8 cellular contexts compared by ENCODE assay signal in genomic region chr20:32190608-32191415, GRCh38. TPM values are rescaled to one million over a fixed set of nuclear protein-coding genes. Genes with fewer than 3 reads are reported as not detected.
DNase-seq lines count a peak whose midpoint lies in the region; ATAC-seq and TF ChIP-seq lines count a peak whose summit lies in the region.

No MANE protein-coding gene starts in this region.

- H3K4me3 Mint-ChIP-seq in CD14-positive monocyte (peak overlapping the region; percentile 82 to 88), nephron (peak overlapping the region; percentile 85 to 87 (median 86))
- H3K4me3 Mint-ChIP-seq in dendritic cell treated with granulocyte-macrophage colony-stimulating factor and Interleukin-4, amounts not matched to agents 40 ng/mL and 50 ng/mL, for 4 days, result peak overlapping the region; percentile 64

- peaks cover 30% of the 10 kb centered on the region for H3K4me1 Mint-ChIP-seq in CD14-positive monocyte
- H3K4me1 Mint-ChIP-seq in dendritic cell treated with granulocyte-macrophage colony-stimulating factor and Interleukin-4, amounts not matched to agents 40 ng/mL and 50 ng/mL, for 4 days (ENCODE audit: low read depth), result peaks cover 33% of the 10 kb centered on the region
- peaks cover 14% of the 10 kb centered on the region for H3K4me1 Mint-ChIP-seq in nephron

- intact Hi-C loops in CD14-positive monocyte (cut with micrococcal nuclease), result no loop called here
- intact Hi-C loops in dendritic cell treated with granulocyte-macrophage colony-stimulating factor and Interleukin-4, amounts not matched to agents 40 ng/mL and 50 ng/mL, for 4 days (cut with micrococcal nuclease), result no loop called here

- H3K27me3 Mint-ChIP-seq in CD14-positive monocyte (ENCODE audit: low read depth in 3 of 3) (peaks cover 2 to 6% (median 6%) of the 10 kb centered on the region in 3 donors), nephron (ENCODE audit: low read depth) (no peaks in the 10 kb centered on the region)
- peaks cover 15% of the 10 kb centered on the region for H3K27me3 Mint-ChIP-seq in dendritic cell treated with granulocyte-macrophage colony-stimulating factor and Interleukin-4, amounts not matched to agents 40 ng/mL and 50 ng/mL, for 4 days

- H3K9me3 Mint-ChIP-seq in CD14-positive monocyte, result peaks cover 0 to 3% (median 0%) of the 10 kb centered on the region in 7 donors
- no peaks in the 10 kb centered on the region for H3K9me3 Mint-ChIP-seq in dendritic cell treated with granulocyte-macrophage colony-stimulating factor and Interleukin-4, amounts not matched to agents 40 ng/mL and 50 ng/mL, for 4 days
- H3K9me3 Mint-ChIP-seq in nephron, result no peaks in the 10 kb centered on the region

- ATAC-seq in GM18907 (IDR thresholded peaks at IDR 0.05; ENCODE audit: unreplicated experiment) (no peak), GM18520 (IDR thresholded peaks at IDR 0.05; ENCODE audit: unreplicated experiment) (no peak), GM19035 (IDR thresholded peaks at IDR 0.05; ENCODE audit: unreplicated experiment) (no peak)

- TF ChIP-seq CTCF in CD14-positive monocyte (IDR thresholded peaks at IDR 0.05) (no peak), nephron (IDR thresholded peaks at IDR 0.05; ENCODE audit: unreplicated experiment in 3 of 3) (no peak)

- DNase-seq in CD14-positive monocyte (ENCODE audit: low spot score) (no peak), NCI-H1105 (lab: John Stamatoyannopoulos, UW) (peak; percentile 11), NOMO-1 treated with dmso at 0.1 percent for 144 hours (lab: John Stamatoyannopoulos, UW; ENCODE audit: unreplicated experiment) (no peak)

- H3K27ac Mint-ChIP-seq in CD14-positive monocyte (peak overlapping the region in 5 of 7 donors; percentile 24 to 65 (median 50)), nephron (peak overlapping the region; percentile 50 to 86 (median 56))
- no peak overlapping the region for H3K27ac Mint-ChIP-seq in dendritic cell treated with granulocyte-macrophage colony-stimulating factor and Interleukin-4, amounts not matched to agents 40 ng/mL and 50 ng/mL, for 4 days

- H3K36me3 Mint-ChIP-seq in CD14-positive monocyte, result peaks cover 42 to 44% of the 10 kb centered on the region in 2 donors
- peaks cover 30% of the 10 kb centered on the region for H3K36me3 Mint-ChIP-seq in dendritic cell treated with granulocyte-macrophage colony-stimulating factor and Interleukin-4, amounts not matched to agents 40 ng/mL and 50 ng/mL, for 4 days (ENCODE audit: low read depth)
- peaks cover 28% of the 10 kb centered on the region for H3K36me3 Mint-ChIP-seq in nephron (ENCODE audit: low read depth)

RNA-seq across cellular contexts. Expression of gene PLAGL2, which starts 16.7 kb away (rescaled TPM):
- 10 to 100 TPM in 1 of 2 donors, 1 to 10 TPM in 1; 6.2 to 14.7 TPM for polyA plus RNA-seq in CD14-positive monocyte

RNA-seq across cellular contexts. Expression of gene POFUT1, which starts 16.9 kb away (rescaled TPM):
- polyA plus RNA-seq in CD14-positive monocyte, result 10 to 100 TPM; 11.8 to 22.8 TPM
